ENCODE assay signal across 8 cellular contexts in the genomic region with DNA sequence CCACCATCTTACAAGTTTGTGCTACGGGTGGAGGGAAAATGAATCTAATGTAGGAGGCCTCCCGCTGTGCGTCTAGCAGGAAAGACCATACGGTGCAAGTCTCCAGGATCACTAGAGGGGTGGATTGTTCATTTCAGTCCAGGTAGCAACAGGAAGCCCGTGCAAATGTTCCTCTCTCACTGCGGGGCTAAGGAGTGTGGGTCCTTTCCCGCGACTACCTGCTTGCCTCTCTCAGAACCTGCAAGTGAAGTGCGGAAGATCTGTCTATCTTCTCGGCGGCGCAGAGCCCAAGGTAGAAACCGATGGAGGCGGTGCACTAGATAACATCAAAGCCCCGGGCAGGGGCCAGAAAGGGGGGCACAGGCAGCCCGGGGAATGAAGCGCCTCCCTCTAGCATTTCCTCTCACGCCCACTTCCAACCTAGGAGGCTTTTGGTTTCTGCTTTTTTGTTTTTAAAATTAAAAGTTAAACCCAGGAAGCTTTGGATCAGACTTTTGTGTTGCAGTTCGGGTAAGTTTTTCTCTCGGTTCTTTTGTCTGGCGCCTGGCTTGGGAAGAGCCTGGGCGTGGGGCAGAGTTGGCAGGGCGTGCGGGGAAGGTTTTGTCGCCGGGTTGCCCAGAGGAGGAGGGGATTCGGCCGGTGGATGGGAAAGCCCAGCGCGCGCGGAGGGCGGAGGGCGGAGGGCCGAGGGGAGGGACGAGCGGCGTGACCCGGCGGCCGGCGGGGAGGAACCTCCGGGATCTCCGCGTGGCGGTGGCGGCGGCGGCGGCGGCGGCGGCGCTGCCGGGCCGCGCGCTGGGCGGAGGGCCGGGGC. TPM values are rescaled to one million over a fixed set of nuclear protein-coding genes. Genes with fewer than 3 reads are reported as not detected.
DNase-seq lines count a peak whose midpoint lies in the region; ATAC-seq and TF ChIP-seq lines count a peak whose summit lies in the region.

No MANE protein-coding gene starts in this region.

- H3K4me3 Mint-ChIP-seq in CD14-positive monocyte = peak overlapping the region; percentile 97 to 99

- peak; percentile 42 for ATAC-seq in GM19395 (IDR thresholded peaks at IDR 0.05; ENCODE audit: unreplicated experiment)

- no peaks in the 10 kb centered on the region for H3K4me1 ChIP-seq in NT2/D1 (ENCODE audit: insufficient read depth, insufficient read length)

- H3K36me3 Mint-ChIP-seq in CD14-positive monocyte = peaks cover 0 to 2% of the 10 kb centered on the region in 2 donors

- no peaks in the 10 kb centered on the region for H3K9me3 ChIP-seq in NT2/D1 (ENCODE audit: insufficient read depth, low read length)

- intact Hi-C loops in CD14-positive monocyte (cut with micrococcal nuclease) = no loop called here

- H3K4me3 ChIP-seq in HL-60 (replicated peaks; ENCODE audit: insufficient read depth, low read length) (peak overlapping the region; percentile 56), NT2/D1 (ENCODE audit: insufficient read length, low read depth) (peak overlapping the region; percentile 50)

- peaks cover 0 to 7% (median 5%) of the 10 kb centered on the region in 3 donors for H3K27me3 Mint-ChIP-seq in CD14-positive monocyte (ENCODE audit: low read depth in 3 of 3)

- peak overlapping the region; percentile 93 to 99 (median 99) for H3K27ac Mint-ChIP-seq in CD14-positive monocyte

- peak; percentile 72 for DNase-seq in CD14-positive monocyte (ENCODE audit: low spot score)
- peak; percentile 20 to 79 for DNase-seq in HL-60 (ENCODE audit: low read depth in 1 of 2, low spot score in 1 of 2)
- DNase-seq in NT2/D1 (ENCODE audit: low read depth, low spot score) = peak; percentile 25
- peak; percentile 75 for DNase-seq in activated T-cell treated with anti-CD3 and anti-CD28 coated beads for 24 hours (ENCODE audit: low read depth)
- DNase-seq in epithelial cell of prostate (ENCODE audit: low read depth, low spot score) = no peak
- peak; percentile 70 for DNase-seq in mucosa of gallbladder (ENCODE audit: low spot score)
- DNase-seq in stimulated activated CD8-positive, alpha-beta memory T cell treated with anti-CD3 and anti-CD28 coated beads, Interleukin-4, amount 100 ng/mL, for 4 hours (ENCODE audit: low read depth in 2 of 2, low spot score in 1 of 2) = peak; percentile 59 to 70

- H3K27ac ChIP-seq in HL-60 (replicated peaks) = peak overlapping the region; percentile 99
- H3K27ac ChIP-seq in epithelial cell of prostate = peak overlapping the region; percentile 97

- no peaks in the 10 kb centered on the region for H3K36me3 ChIP-seq in NT2/D1 (ENCODE audit: insufficient read depth, insufficient read length, low read length)

- H3K9me3 Mint-ChIP-seq in CD14-positive monocyte = peaks cover 0 to 4% (median 0%) of the 10 kb centered on the region in 7 donors

- H3K9ac ChIP-seq in NT2/D1 (ENCODE audit: insufficient read length, low read depth) = peak overlapping the region; percentile 74

- H3K27me3 ChIP-seq in HL-60 (ENCODE audit: insufficient read depth, poor library complexity, severe bottlenecking) = no peaks in the 10 kb centered on the region
- H3K27me3 ChIP-seq in NT2/D1 (ENCODE audit: insufficient read depth, insufficient read length) = peaks cover 21% of the 10 kb centered on the region

- H3K4me1 Mint-ChIP-seq in CD14-positive monocyte = peaks cover 29% of the 10 kb centered on the region

- TF ChIP-seq CTCF in CD14-positive monocyte (IDR thresholded peaks at IDR 0.05) (no peak), HL-60 (IDR thresholded peaks at IDR 0.05; ENCODE audit: insufficient read depth, low read length) (no peak)

RNA-seq across cellular contexts. Expression of a gene that starts 3.5 kb away (rescaled TPM):
- polyA plus RNA-seq in CD14-positive monocyte = 1 to 10 TPM; 1.7 to 2.7 TPM
- 15.2 TPM for total RNA-seq in mucosa of gallbladder
